In the genomic region with DNA sequence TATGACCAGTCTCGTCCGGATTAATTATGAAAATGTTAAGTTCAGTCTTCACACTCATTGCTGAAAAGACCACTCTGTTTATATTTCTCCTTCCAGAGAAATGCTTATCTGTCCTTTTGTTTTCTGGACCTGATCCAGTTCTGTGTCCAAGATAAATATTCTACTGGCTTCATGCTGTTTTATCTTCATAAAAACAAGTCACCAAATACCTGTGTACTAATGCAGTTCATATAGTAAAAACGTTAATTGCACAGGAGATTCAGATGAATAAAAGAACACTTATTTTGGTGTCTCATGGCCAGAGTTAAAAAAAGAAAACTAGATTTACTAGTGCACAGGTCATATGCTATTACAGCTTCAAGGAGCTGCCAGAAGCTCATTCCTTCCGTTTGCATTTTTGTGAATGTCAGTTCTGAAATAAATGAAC, we compare ENCODE assay signal across 12 cellular contexts. TPM values are rescaled to one million over a fixed set of nuclear protein-coding genes. Genes with fewer than 3 reads are reported as not detected.
A peak's percentile ranks its signal among the peaks of the same experiment; 100 is the strongest.
DNase-seq lines count a peak whose midpoint lies in the region; ATAC-seq and TF ChIP-seq lines count a peak whose summit lies in the region.
"Had no signal": no experiment of that assay in that cellular context is flagged by ENCODE, and none has a peak within 500 bp of the region (broad histone marks: within the 10 kb centered on the region; RNA-seq: fewer than 3 reads in every experiment).

No MANE protein-coding gene starts in this region.

- in situ Hi-C loops in brain microvascular endothelial cell (cut with HindIII; ENCODE audit: low pct_ligation_motif_present, low sequenced_read_pairs) = no loop called here

- H3K4me1 ChIP-seq in subcutaneous abdominal adipose tissue (ENCODE audit: control insufficient read depth in 5 of 5, insufficient read depth in 5 of 5, low read length in 5 of 5) = peaks cover 18 to 69% (median 61%) of the 10 kb centered on the region in 5 donors

- no peaks in the 10 kb centered on the region for H3K36me3 ChIP-seq in brain microvascular endothelial cell (replicated peaks)
- no peaks in the 10 kb centered on the region for H3K36me3 ChIP-seq in subcutaneous abdominal adipose tissue (ENCODE audit: control insufficient read depth in 5 of 5, insufficient read depth in 5 of 5, low read length in 5 of 5)

- no peak for TF ChIP-seq CTCF in brain microvascular endothelial cell (IDR thresholded peaks at IDR 0.05; ENCODE audit: low read depth, low read length, missing control alignments)

- H3K9me3 ChIP-seq in subcutaneous abdominal adipose tissue (ENCODE audit: control insufficient read depth in 5 of 5, low read length in 5 of 5) = no peaks in the 10 kb centered on the region

- H3K4me3 ChIP-seq in brain microvascular endothelial cell (ENCODE audit: low read depth, low read length) = no peak overlapping the region
- H3K4me3 ChIP-seq in subcutaneous abdominal adipose tissue (ENCODE audit: low read depth in 1 of 5, low read length in 5 of 5) = peak overlapping the region in 4 of 5 donors; percentile 28 to 34 (median 32)

- TF ChIP-seq POLR2A in GM18505 (IDR thresholded peaks at IDR 0.05; ENCODE audit: borderline replicate concordance, extremely low read depth, insufficient read depth, insufficient read length) = no peak

- H3K27me3 ChIP-seq in brain microvascular endothelial cell (replicated peaks) = no peaks in the 10 kb centered on the region
- H3K27me3 ChIP-seq in subcutaneous abdominal adipose tissue (ENCODE audit: control insufficient read depth in 5 of 5, insufficient read depth in 4 of 5, low read length in 5 of 5) = no peaks in the 10 kb centered on the region

- DNase-seq in NCI-H446 treated with DMSO at 0.1 percent for 48 hours (lab: John Stamatoyannopoulos, UW) (peak; percentile 8), brain microvascular endothelial cell (no peak), left lobe of liver (ENCODE audit: low spot score) (no peak)
- no peak for DNase-seq in stimulated activated CD4-positive, alpha-beta T cell treated with anti-CD3 and anti-CD28 coated beads, Interleukin-2, amount 100 ng/mL, for 24 hours
- DNase-seq: activated T-cell treated with anti-CD3 and anti-CD28 coated beads for 4 hours, head of caudate nucleus, naive B cell, NCI-H1105 had no signal

- H3K27ac ChIP-seq in brain microvascular endothelial cell (peak overlapping the region; percentile 63), subcutaneous abdominal adipose tissue (ENCODE audit: low read depth, low read length) (peak overlapping the region; percentile 94)
- H3K27ac ChIP-seq: HL-60 had no signal

- H3K9ac ChIP-seq in subcutaneous abdominal adipose tissue (ENCODE audit: low read length in 5 of 5) = peak overlapping the region in 4 of 5 donors; percentile 20 to 61 (median 50)

- ATAC-seq in left lobe of liver (peak; percentile 54), GM18505 (IDR thresholded peaks at IDR 0.05; ENCODE audit: unreplicated experiment) (no peak), GM21737 (IDR thresholded peaks at IDR 0.05; ENCODE audit: unreplicated experiment) (no peak)

RNA-seq across cellular contexts. Expression of a gene that starts 17.3 kb away (rescaled TPM):
- 60.8 TPM for total RNA-seq in left lobe of liver
